1 cellular context compared by ENCODE assay signal in genomic region chr17:3867606-3868005, GRCh38.
TF ChIP-seq lines count a peak whose summit lies in the region.

No MANE protein-coding gene starts in this region.

TF ChIP-seq in IMR-90, 13 proteins besides CTCF, POLR2A, EP300 and RAD21 (continued from another document):
- TF ChIP-seq, protein P1, sequence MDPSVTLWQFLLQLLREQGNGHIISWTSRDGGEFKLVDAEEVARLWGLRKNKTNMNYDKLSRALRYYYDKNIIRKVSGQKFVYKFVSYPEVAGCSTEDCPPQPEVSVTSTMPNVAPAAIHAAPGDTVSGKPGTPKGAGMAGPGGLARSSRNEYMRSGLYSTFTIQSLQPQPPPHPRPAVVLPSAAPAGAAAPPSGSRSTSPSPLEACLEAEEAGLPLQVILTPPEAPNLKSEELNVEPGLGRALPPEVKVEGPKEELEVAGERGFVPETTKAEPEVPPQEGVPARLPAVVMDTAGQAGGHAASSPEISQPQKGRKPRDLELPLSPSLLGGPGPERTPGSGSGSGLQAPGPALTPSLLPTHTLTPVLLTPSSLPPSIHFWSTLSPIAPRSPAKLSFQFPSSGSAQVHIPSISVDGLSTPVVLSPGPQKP (IDR thresholded peaks at IDR 0.05; ENCODE audit: borderline replicate concordance, low read depth, low read length) = no peak
- TF ChIP-seq MAFK (IDR thresholded peaks at IDR 0.05; ENCODE audit: low read depth, low read length) = no peak
- TF ChIP-seq RFX5 (IDR thresholded peaks at IDR 0.05; ENCODE audit: low read depth, low read length) = no peak
- TF ChIP-seq NFE2L2 (IDR thresholded peaks at IDR 0.05; ENCODE audit: low read depth, low read length) = no peak
- TF ChIP-seq MAZ (IDR thresholded peaks at IDR 0.05; ENCODE audit: borderline replicate concordance, low read depth, low read length) = no peak
- no peak for TF ChIP-seq CEBPB (IDR thresholded peaks at IDR 0.05; ENCODE audit: low read depth, low read length)
